In the genomic region with DNA sequence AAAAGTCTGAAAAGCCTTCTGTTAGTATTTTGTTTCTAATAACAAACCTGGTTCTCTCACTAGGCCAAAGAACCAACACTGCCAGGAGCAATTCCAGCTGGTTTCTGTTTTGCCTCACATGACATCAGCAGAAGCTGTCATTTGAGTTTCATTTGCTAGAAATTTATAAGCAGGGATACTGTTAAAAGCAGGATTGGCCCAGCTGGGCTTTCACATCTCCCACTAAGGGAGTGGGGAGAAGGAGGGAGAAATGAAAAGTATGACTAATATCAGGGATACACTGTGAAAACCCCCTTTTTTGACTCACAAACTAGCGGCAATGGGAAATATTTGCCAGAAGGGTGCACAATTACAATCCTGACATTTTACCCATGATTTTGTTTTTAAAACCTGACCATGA, we compare ENCODE assay signal across 10 cellular contexts. TPM values are rescaled to one million over a fixed set of nuclear protein-coding genes. Genes with fewer than 3 reads are reported as not detected.
DNase-seq lines count a peak whose midpoint lies in the region; ATAC-seq, FAIRE-seq and TF ChIP-seq lines count a peak whose summit lies in the region.
"Had no signal": no experiment of that assay in that cellular context is flagged by ENCODE, and none has a peak within 500 bp of the region (broad histone marks: within the 10 kb centered on the region; RNA-seq: fewer than 3 reads in every experiment).

No MANE protein-coding gene starts in this region.

- H3K36me3 ChIP-seq in sigmoid colon = no peaks in the 10 kb centered on the region

- peak; percentile 47 to 92 (median 77) for TF ChIP-seq EP300 in sigmoid colon (IDR thresholded peaks at IDR 0.05)

- TF ChIP-seq POLR2A in sigmoid colon (IDR thresholded peaks at IDR 0.05) (peak in 1 of 2 donors; percentile 11), GM12892 (IDR thresholded peaks at IDR 0.05; ENCODE audit: low read depth, low read length) (no peak)

- H3K9me3 ChIP-seq in sigmoid colon = no peaks in the 10 kb centered on the region

- peak overlapping the region; percentile 35 for H3K4me3 Mint-ChIP-seq in activated T-helper 17 cell treated with anti-CD3 and anti-CD28 coated beads, Interleukin-2, amount 50 U/mL, for 72 hours

- TF ChIP-seq CTCF in sigmoid colon (IDR thresholded peaks at IDR 0.05) (no peak), GM20000 (IDR thresholded peaks at IDR 0.05; ENCODE audit: extremely low read depth, missing control alignments) (no peak)

- H3K9me3 Mint-ChIP-seq in activated T-helper 17 cell treated with anti-CD3 and anti-CD28 coated beads, Interleukin-2, amount 50 U/mL, for 72 hours = no peaks in the 10 kb centered on the region
- H3K9me3 Mint-ChIP-seq: stimulated activated naive CD8-positive, alpha-beta T cell treated with anti-CD3 and anti-CD28 coated beads, Interleukin-15, amount 100 ng/mL, for 72 hours had no signal

- H3K27ac ChIP-seq in sigmoid colon = peak overlapping the region; percentile 80 to 86 (median 84)

- H3K27ac Mint-ChIP-seq in activated T-helper 17 cell treated with anti-CD3 and anti-CD28 coated beads, Interleukin-2, amount 50 U/mL, for 72 hours = no peak overlapping the region

- no peak for FAIRE-seq in GM12892 (lab: Jason Lieb, UNC)

- intact Hi-C loops in Right ventricle myocardium superior (cut with DNase I) = no loop called here
- intact Hi-C loops in sigmoid colon (cut with DNase I) = loop anchor here (5.0 to 10.0 kb wide), 4 partner anchors 73 to 769 kb away; a partner anchor contains a TSS

- no peaks in the 10 kb centered on the region for H3K27me3 Mint-ChIP-seq in activated T-helper 17 cell treated with anti-CD3 and anti-CD28 coated beads, Interleukin-2, amount 50 U/mL, for 72 hours

- ATAC-seq in activated T-helper 17 cell treated with anti-CD3 and anti-CD28 coated beads, Interleukin-2, amount 50 U/mL, for 72 hours (replicated peaks) = peak; percentile 53
- ATAC-seq in Right ventricle myocardium superior (ENCODE audit: poor library complexity) (peak; percentile 64), HG02763 (IDR thresholded peaks at IDR 0.05; ENCODE audit: unreplicated experiment) (no peak)
- ATAC-seq in stimulated activated naive CD8-positive, alpha-beta T cell treated with anti-CD3 and anti-CD28 coated beads, Interleukin-15, Interleukin-2, amounts not matched to agents 100 U/mL and 50 U/mL, for 24 hours = no peak
- ATAC-seq: stimulated activated naive CD8-positive, alpha-beta T cell treated with anti-CD3 and anti-CD28 coated beads, Interleukin-15, amount 100 ng/mL, for 72 hours had no signal

- H3K27me3 ChIP-seq in sigmoid colon = no peaks in the 10 kb centered on the region

- WGBS in sigmoid colon, 2 donors = 69 to 80% methylated on average over 1 of the region's 1 CpG

- peak overlapping the region in 3 of 4 donors; percentile 19 to 51 (median 48) for H3K4me3 ChIP-seq in sigmoid colon

- no peaks in the 10 kb centered on the region for H3K36me3 Mint-ChIP-seq in activated T-helper 17 cell treated with anti-CD3 and anti-CD28 coated beads, Interleukin-2, amount 50 U/mL, for 72 hours (ENCODE audit: low read depth)

- peak; percentile 80 for DNase-seq in GM04504 (ENCODE audit: low read depth)
- no peak for DNase-seq in Right ventricle myocardium superior
- DNase-seq in sigmoid colon = peak; percentile 90
- DNase-seq in GM20000 (ENCODE audit: low spot score) = no peak
- DNase-seq in GM12892 (ENCODE audit: insufficient read length) = no peak
- no peak for DNase-seq in stimulated activated naive CD8-positive, alpha-beta T cell treated with anti-CD3 and anti-CD28 coated beads, Interleukin-15, Interleukin-2, amounts not matched to agents 100 U/mL and 50 U/mL, for 24 hours
- DNase-seq: central memory CD4-positive, alpha-beta T cell; stimulated activated naive CD8-positive, alpha-beta T cell treated with anti-CD3 and anti-CD28 coated beads, Interleukin-15, amount 100 ng/mL, for 72 hours had no signal

- peaks cover 5% of the 10 kb centered on the region for H3K4me1 Mint-ChIP-seq in activated T-helper 17 cell treated with anti-CD3 and anti-CD28 coated beads, Interleukin-2, amount 50 U/mL, for 72 hours

- H3K4me1 ChIP-seq in sigmoid colon = peaks cover 2 to 96% (median 84%) of the 10 kb centered on the region in 4 donors

RNA-seq across cellular contexts. Expression of a gene that starts 5.3 kb away (rescaled TPM):
- not detected for total RNA-seq in activated T-helper 17 cell treated with anti-CD3 and anti-CD28 coated beads, Interleukin-2, amount 50 U/mL, for 72 hours
- total RNA-seq in Right ventricle myocardium superior (54.0 TPM), sigmoid colon (100 to 1,000 TPM in 1 of 4 donors, 10 to 100 TPM in 3; 18.8 to 201 (median 43.8) TPM)
- 10 to 100 TPM in 2 of 3 donors, 1 to 10 TPM in 1; 1.8 to 30.0 (median 12.1) TPM for polyA plus RNA-seq in sigmoid colon
- 0.17 TPM for polyA plus RNA-seq in GM12892 (2012; ENCODE audit: missing spikeins)

Comparison
In these comparisons a context has a peak if more than half of its experiments do, and no peak if none do; other contexts are left out.
1. DNase-seq: peak in GM04504 (single experiment) and sigmoid colon (single experiment); none in Right ventricle myocardium superior (single experiment), GM20000 (single experiment), GM12892 (single experiment) and stimulated activated naive CD8-positive, alpha-beta T cell treated with anti-CD3 and anti-CD28 coated beads, Interleukin-15, Interleukin-2, amounts not matched to agents 100 U/mL and 50 U/mL, for 24 hours (single experiment).
2. ATAC-seq: peak in activated T-helper 17 cell treated with anti-CD3 and anti-CD28 coated beads, Interleukin-2, amount 50 U/mL, for 72 hours (single experiment) and Right ventricle myocardium superior (single experiment); none in stimulated activated naive CD8-positive, alpha-beta T cell treated with anti-CD3 and anti-CD28 coated beads, Interleukin-15, Interleukin-2, amounts not matched to agents 100 U/mL and 50 U/mL, for 24 hours (single experiment) and HG02763 (single experiment).
3. RNA of a gene that starts 5.3 kb away (total RNA-seq): 54.0 TPM in Right ventricle myocardium superior (single experiment) and 18.8 to 201 TPM in sigmoid colon; not detected in activated T-helper 17 cell treated with anti-CD3 and anti-CD28 coated beads, Interleukin-2, amount 50 U/mL, for 72 hours; every median in the first group is over 10 times any median in the second.